In genomic region chr6:123662757-123663156, GRCh38 we compare ENCODE assay signal across 32 cellular contexts. TPM values are rescaled to one million over a fixed set of nuclear protein-coding genes. Genes with fewer than 3 reads are reported as not detected.
"Had no signal": no experiment of that assay in that cellular context is flagged by ENCODE, and none has a peak within 500 bp of the region (broad histone marks: within the 10 kb centered on the region; RNA-seq: fewer than 3 reads in every experiment).

No MANE protein-coding gene starts in this region.

- ATAC-seq: activated CD8-positive, alpha-beta T cell treated with anti-CD3 and anti-CD28 coated beads for 36 hours; activated naive CD8-positive, alpha-beta T cell treated with anti-CD3 and anti-CD28 coated beads, Interleukin-2, amount 50 U/mL, for 24 hours; activated T-cell treated with anti-CD3 and anti-CD28 coated beads, Interleukin-2, amount 50 U/mL, for 4 hours had no signal

- H3K4me1 ChIP-seq: ascending aorta had no signal

- H3K27me3 ChIP-seq: ascending aorta, cardiac muscle cell had no signal

- DNase-seq: activated B cell treated with CpG ODN at 0.5 μM for 24 hours; activated CD4-positive, alpha-beta memory T cell treated with anti-CD3 and anti-CD28 coated beads for 36 hours; activated CD4-positive, alpha-beta T cell treated with anti-CD3 and anti-CD28 coated beads for 4 hours; activated CD4-positive, alpha-beta T cell treated with anti-CD3 and anti-CD28 coated beads, Interleukin-2, amount 10 ng/mL, durations not matched to agents 24 days and 14 days; activated CD4-positive, alpha-beta T cell treated with anti-CD3 and anti-CD28 coated beads, Interleukin-2, amount 50 U/mL, for 1 hour; activated CD4-positive, alpha-beta T cell treated with anti-CD3 and anti-CD28 coated beads, Interleukin-2, amount 50 U/mL, for 4 hours; activated CD4-positive, CD25-positive, alpha-beta regulatory T cell treated with anti-CD3 and anti-CD28 coated beads, Interleukin-2, amount 50 U/mL, for 72 hours; activated CD8-positive, alpha-beta memory T cell treated with anti-CD3 and anti-CD28 coated beads, Interleukin-2, amount 50 U/mL, for 4 hours; activated CD8-positive, alpha-beta T cell treated with anti-CD3 and anti-CD28 coated beads for 36 hours; activated effector memory CD4-positive, alpha-beta T cell treated with Interleukin-2 at 50 U/mL for 16 hours; activated gamma-delta T cell; activated naive CD4-positive, alpha-beta T cell treated with anti-CD3 and anti-CD28 coated beads, Interleukin-2, amount 10 ng/mL, durations not matched to agents 7 days and 5 days; activated naive CD4-positive, alpha-beta T cell treated with Interleukin-2 at 50 U/mL for 16 hours; activated naive CD8-positive, alpha-beta T cell treated with anti-CD3 and anti-CD28 coated beads, Interleukin-2, amount 10 ng/mL, durations not matched to agents 7 days and 5 days; activated naive CD8-positive, alpha-beta T cell treated with anti-CD3 and anti-CD28 coated beads, Interleukin-2, amount 50 U/mL, for 24 hours; activated T-cell treated with anti-CD3 and anti-CD28 coated beads for 4 hours; activated T-cell treated with anti-CD3 and anti-CD28 coated beads, Interleukin-2, amount 50 U/mL, for 1 hour; activated T-cell treated with anti-CD3 and anti-CD28 coated beads, Interleukin-2, amount 50 U/mL, for 4 hours; amygdala; anterior cingulate cortex; caudate nucleus; cerebellar nuclear complex; T-helper 1 cell; T-helper 2 cell; T-helper 9 cell had no signal

- H3K4me3 ChIP-seq: ascending aorta, cardiac muscle cell had no signal

- H3K27ac ChIP-seq: ascending aorta, cardiac muscle cell, VCaP had no signal

- H3K9me3 ChIP-seq: ascending aorta had no signal

- H3K36me3 ChIP-seq: ascending aorta, cardiac muscle cell had no signal

RNA-seq across cellular contexts. Expression of gene TRDN, which starts 26.0 kb away (rescaled TPM):
- total RNA-seq: activated B cell treated with CpG ODN at 0.5 μM for 24 hours; activated CD4-positive, alpha-beta memory T cell treated with anti-CD3 and anti-CD28 coated beads for 36 hours; activated CD4-positive, alpha-beta T cell treated with anti-CD3 and anti-CD28 coated beads, Interleukin-2, amount 10 ng/mL, durations not matched to agents 24 days and 14 days; activated CD8-positive, alpha-beta memory T cell treated with anti-CD3 and anti-CD28 coated beads for 36 hours; activated CD8-positive, alpha-beta T cell treated with anti-CD3 and anti-CD28 coated beads for 36 hours; activated naive CD8-positive, alpha-beta T cell treated with anti-CD3 and anti-CD28 coated beads, Interleukin-2, amount 10 ng/mL, durations not matched to agents 7 days and 5 days; activated T-cell treated with anti-CD3 and anti-CD28 coated beads, Interleukin-2, amount 50 U/mL, for 4 hours; activated T-helper 2 cell treated with anti-CD3 and anti-CD28 coated beads, Interferon-gamma antibody, Interleukin-2, Interleukin-4, amounts not matched to agents 10 μg/mL and 5 μg/mL and 100 μg/mL, durations not matched to agents 14 hours and 24 hours and 36 hours; ascending aorta; bronchial epithelial cell; chondrocyte had no signal
